ENCODE assay signal across 9 cellular contexts in genomic region chr7:24965831-24966708, GRCh38. TPM values are rescaled to one million over a fixed set of nuclear protein-coding genes. Genes with fewer than 3 reads are reported as not detected.
A peak's percentile ranks its signal among the peaks of the same experiment; 100 is the strongest.
DNase-seq lines count a peak whose midpoint lies in the region; ATAC-seq, FAIRE-seq and TF ChIP-seq lines count a peak whose summit lies in the region.
"Had no signal": no experiment of that assay in that cellular context is flagged by ENCODE, and none has a peak within 500 bp of the region (broad histone marks: within the 10 kb centered on the region; RNA-seq: fewer than 3 reads in every experiment).

No MANE protein-coding gene starts in this region.

- TF ChIP-seq CTCF in WERI-Rb-1 (IDR thresholded peaks at IDR 0.05; ENCODE audit: low read depth, low read length) (no peak), glutamatergic neuron (IDR thresholded peaks at IDR 0.05; ENCODE audit: partially characterized antibody, unreplicated experiment) (no peak), chondrocyte (IDR thresholded peaks at IDR 0.05) (no peak)

- FAIRE-seq in GM12891 (lab: Jason Lieb, UNC) = peak; percentile 97

- no peaks in the 10 kb centered on the region for H3K36me3 ChIP-seq in WERI-Rb-1
- H3K36me3 ChIP-seq: SJSA1 had no signal

- H3K4me3 ChIP-seq in WERI-Rb-1 (ENCODE audit: low read depth, low read length) = no peak overlapping the region
- H3K4me3 ChIP-seq: SJSA1 had no signal

- no peak for TF ChIP-seq POLR2A in GM12891 (IDR thresholded peaks at IDR 0.05; ENCODE audit: low read depth, low read length)

- H3K4me1 Mint-ChIP-seq in glutamatergic neuron (ENCODE audit: low read depth, unreplicated experiment) (peaks cover 46% of the 10 kb centered on the region), chondrocyte (ENCODE audit: low read depth) (peaks cover 9% of the 10 kb centered on the region)
- peaks cover 83% of the 10 kb centered on the region for H3K4me1 Mint-ChIP-seq in stimulated activated naive CD8-positive, alpha-beta T cell treated with anti-CD3 and anti-CD28 coated beads, Interleukin-15, amount 100 ng/mL, for 72 hours

- H3K27me3 Mint-ChIP-seq in glutamatergic neuron (ENCODE audit: unreplicated experiment) (no peaks in the 10 kb centered on the region), chondrocyte (ENCODE audit: low read depth) (no peaks in the 10 kb centered on the region)
- no peaks in the 10 kb centered on the region for H3K27me3 Mint-ChIP-seq in stimulated activated naive CD8-positive, alpha-beta T cell treated with anti-CD3 and anti-CD28 coated beads, Interleukin-15, amount 100 ng/mL, for 72 hours

- H3K36me3 Mint-ChIP-seq in glutamatergic neuron (ENCODE audit: unreplicated experiment) (no peaks in the 10 kb centered on the region), chondrocyte (ENCODE audit: low read depth) (no peaks in the 10 kb centered on the region)

- H3K9me3 Mint-ChIP-seq in glutamatergic neuron (ENCODE audit: unreplicated experiment) (peaks cover under 1% of the 10 kb centered on the region), chondrocyte (ENCODE audit: low read depth) (no peaks in the 10 kb centered on the region)
- H3K9me3 Mint-ChIP-seq in stimulated activated naive CD8-positive, alpha-beta T cell treated with anti-CD3 and anti-CD28 coated beads, Interleukin-15, amount 100 ng/mL, for 72 hours = no peaks in the 10 kb centered on the region

- H3K4me3 Mint-ChIP-seq in glutamatergic neuron (ENCODE audit: unreplicated experiment) = no peak overlapping the region
- peak overlapping the region; percentile 57 to 72 for H3K4me3 Mint-ChIP-seq in stimulated activated naive CD8-positive, alpha-beta T cell treated with anti-CD3 and anti-CD28 coated beads, Interleukin-15, amount 100 ng/mL, for 72 hours
- no peak overlapping the region for H3K4me3 Mint-ChIP-seq in chondrocyte (ENCODE audit: unreplicated experiment)

- ATAC-seq in GM21515 (IDR thresholded peaks at IDR 0.05; ENCODE audit: unreplicated experiment) = peak; percentile 78
- ATAC-seq in HG03571 (IDR thresholded peaks at IDR 0.05; ENCODE audit: unreplicated experiment) = peak; percentile 88
- ATAC-seq in stimulated activated naive CD8-positive, alpha-beta T cell treated with anti-CD3 and anti-CD28 coated beads, Interleukin-15, amount 100 ng/mL, for 72 hours = peak; percentile 92

- no peak overlapping the region for H3K27ac ChIP-seq in WERI-Rb-1
- H3K27ac ChIP-seq: SJSA1 had no signal

- peak overlapping the region; percentile 63 for H3K27ac Mint-ChIP-seq in glutamatergic neuron (ENCODE audit: unreplicated experiment)
- peak overlapping the region; percentile 38 to 39 for H3K27ac Mint-ChIP-seq in stimulated activated naive CD8-positive, alpha-beta T cell treated with anti-CD3 and anti-CD28 coated beads, Interleukin-15, amount 100 ng/mL, for 72 hours
- H3K27ac Mint-ChIP-seq in chondrocyte (ENCODE audit: unreplicated experiment) = no peak overlapping the region

- DNase-seq in GM12891 (ENCODE audit: insufficient read length, low spot score) (no peak), WERI-Rb-1 (peak; percentile 34), glutamatergic neuron (peak; percentile 23), NCI-H2196 (lab: John Stamatoyannopoulos, UW; ENCODE audit: unreplicated experiment) (no peak), chondrocyte (ENCODE audit: low spot score) (no peak)
- DNase-seq in stimulated activated naive CD8-positive, alpha-beta T cell treated with anti-CD3 and anti-CD28 coated beads, Interleukin-15, amount 100 ng/mL, for 72 hours = peak; percentile 16 to 62

- H3K9me3 ChIP-seq in WERI-Rb-1 (ENCODE audit: severe bottlenecking) = no peaks in the 10 kb centered on the region
- H3K9me3 ChIP-seq: SJSA1 had no signal

- H3K27me3 ChIP-seq in WERI-Rb-1 (ENCODE audit: insufficient read depth, low read depth, severe bottlenecking) = no peaks in the 10 kb centered on the region
- H3K27me3 ChIP-seq: SJSA1 had no signal

TF ChIP-seq in GM12891, 5 proteins besides CTCF, POLR2A, EP300 and RAD21:
- peak; percentile 52; the same call in 1 of the 2 replicates for TF ChIP-seq SPI1 (IDR thresholded peaks at IDR 0.05; ENCODE audit: low read depth, low read length)
- no peak; the same call in 1 of the 2 replicates for TF ChIP-seq POU2F2 (IDR thresholded peaks at IDR 0.05; ENCODE audit: low read depth, low read length)

RNA-seq across cellular contexts. Expression of gene OSBPL3, which starts 13.9 kb away (rescaled TPM):
- 12.5 TPM for polyA plus RNA-seq in GM12891 (2012; ENCODE audit: low read depth, missing spikeins)
- total RNA-seq in glutamatergic neuron (ENCODE audit: unreplicated experiment) (37.5 TPM), chondrocyte (5.7 to 10.6 TPM (median 7.6 TPM) in 3 replicates)

Comparison
In these comparisons a context has a peak if more than half of its experiments do, and no peak if none do; other contexts are left out.
1. DNase-seq: peak in WERI-Rb-1 (single experiment), glutamatergic neuron (single experiment) and stimulated activated naive CD8-positive, alpha-beta T cell treated with anti-CD3 and anti-CD28 coated beads, Interleukin-15, amount 100 ng/mL, for 72 hours (2 of 2); none in GM12891 (single experiment), NCI-H2196 (single experiment) and chondrocyte (single experiment).
2. H3K4me3 Mint-ChIP-seq: peak in stimulated activated naive CD8-positive, alpha-beta T cell treated with anti-CD3 and anti-CD28 coated beads, Interleukin-15, amount 100 ng/mL, for 72 hours (2 of 2); none in glutamatergic neuron (single experiment) and chondrocyte (single experiment).
3. Peak in every context shown above with its lines, with median percentiles within 50 percentile points of each other: ATAC-seq.